Comparison of ENCODE assay signal across 23 cellular contexts in the genomic region with DNA sequence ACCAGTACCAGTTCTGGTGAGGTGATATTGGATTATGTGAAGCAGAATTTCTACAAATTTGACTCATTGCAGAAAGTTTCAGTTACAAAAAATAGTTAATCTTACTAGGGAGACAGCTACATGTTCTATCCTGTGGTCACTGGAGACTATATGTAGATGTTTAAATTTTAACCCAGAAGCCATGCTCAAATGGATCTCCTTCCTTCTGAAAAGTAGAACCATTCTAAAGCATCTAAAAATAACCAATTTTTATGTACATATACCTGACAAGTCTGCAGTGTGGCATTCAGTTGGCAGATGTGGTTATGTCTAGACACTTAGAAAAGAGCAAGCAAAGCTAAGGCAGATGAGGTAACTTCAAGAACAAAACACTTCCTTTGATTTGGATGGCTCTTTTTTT.
A peak's percentile ranks its signal among the peaks of the same experiment; 100 is the strongest.
DNase-seq lines count a peak whose midpoint lies in the region; ATAC-seq and TF ChIP-seq lines count a peak whose summit lies in the region.
"Had no signal": no experiment of that assay in that cellular context is flagged by ENCODE, and none has a peak within 500 bp of the region (broad histone marks: within the 10 kb centered on the region; RNA-seq: fewer than 3 reads in every experiment).

No MANE protein-coding gene starts in this region.

- ATAC-seq in GM18505 (IDR thresholded peaks at IDR 0.05; ENCODE audit: unreplicated experiment) (peak; percentile 55), GM19468 (IDR thresholded peaks at IDR 0.05; ENCODE audit: extremely low read depth, unreplicated experiment) (peak; percentile 86), HG02943 (IDR thresholded peaks at IDR 0.05; ENCODE audit: low read depth, unreplicated experiment) (peak; percentile 82), HG03457 (IDR thresholded peaks at IDR 0.05; ENCODE audit: unreplicated experiment) (peak; percentile 85)
- ATAC-seq: activated T-helper 17 cell treated with anti-CD3 and anti-CD28 coated beads, Interleukin-2, amount 50 U/mL, for 72 hours; body of pancreas; K562; upper lobe of right lung had no signal

- no peak for DNase-seq in germinal center (ENCODE audit: low spot score)
- DNase-seq in ureter (ENCODE audit: low spot score): no peak
- DNase-seq in T-helper 9 cell: no peak
- no peak for DNase-seq in NCI-H146 treated with DMSO at 0.1 percent for 48 hours (lab: John Stamatoyannopoulos, UW; ENCODE audit: unreplicated experiment)
- DNase-seq: activated CD4-positive, alpha-beta T cell treated with anti-CD3 and anti-CD28 coated beads, Interleukin-2, amount 10 ng/mL, durations not matched to agents 7 days and 5 days; body of pancreas; Caco-2; effector CD8-positive, alpha-beta T cell; esophagus squamous epithelium; mesenchymal stem cell; naive B cell; NCI-H1694 treated with DMSO at 0.1 percent for 48 hours; NCI-H748 treated with DMSO at 0.1 percent for 48 hours; retina; SJCRH30; spleen; upper lobe of right lung had no signal

- no peak for TF ChIP-seq POLR2A in GM18505 (IDR thresholded peaks at IDR 0.05; ENCODE audit: borderline replicate concordance, extremely low read depth, insufficient read depth, insufficient read length)
